In genomic region chr16:85134076-85134793, GRCh38 we compare ENCODE assay signal across 25 cellular contexts. TPM values are rescaled to one million over a fixed set of nuclear protein-coding genes. Genes with fewer than 3 reads are reported as not detected.
"Had no signal": no experiment of that assay in that cellular context is flagged by ENCODE, and none has a peak within 500 bp of the region (broad histone marks: within the 10 kb centered on the region; RNA-seq: fewer than 3 reads in every experiment).

No MANE protein-coding gene starts in this region.

- H3K4me3 ChIP-seq: adrenal gland, esophagus muscularis mucosa, prostate gland, smooth muscle cell, thoracic aorta, upper lobe of left lung had no signal

- H3K4me2 ChIP-seq: smooth muscle cell had no signal

- ATAC-seq: activated naive CD4-positive, alpha-beta T cell treated with anti-CD3 and anti-CD28 coated beads, Interleukin-2, amount 50 U/mL, for 72 hours; left colon; sciatic nerve; stimulated activated effector memory CD8-positive, alpha-beta T cell treated with anti-CD3 and anti-CD28 coated beads, Interleukin-12 subunit alpha, Interleukin-12 subunit beta, amount 100 ng/mL, for 72 hours; T-cell had no signal

- H3K27me3 ChIP-seq: adrenal gland, esophagus muscularis mucosa, upper lobe of left lung had no signal

- H3K27ac ChIP-seq: prostate gland, thoracic aorta had no signal

- H3K36me3 ChIP-seq: adrenal gland, esophagus muscularis mucosa, prostate gland, thoracic aorta, upper lobe of left lung had no signal

- DNase-seq: activated B cell treated with CpG ODN at 0.5 μM for 24 hours; activated CD4-positive, alpha-beta memory T cell treated with anti-CD3 and anti-CD28 coated beads for 36 hours; activated CD4-positive, alpha-beta T cell treated with anti-CD3 and anti-CD28 coated beads for 4 hours; activated gamma-delta T cell treated with Interleukin-2 at 50 U/mL for 16 hours; activated T-cell treated with anti-CD3 and anti-CD28 coated beads for 4 hours; effector CD8-positive, alpha-beta T cell; left colon; mammary epithelial cell; nephron progenitor cell; stimulated activated CD4-positive, alpha-beta T cell treated with anti-CD3 and anti-CD28 coated beads, Interleukin-4, amount 100 ng/mL, for 24 hours; T-cell had no signal

- H3K9me3 ChIP-seq: esophagus muscularis mucosa, prostate gland, thoracic aorta, upper lobe of left lung had no signal

- FAIRE-seq: bronchial epithelial cell had no signal

RNA-seq across cellular contexts. Expression of gene CIBAR2, which starts 22.0 kb away (rescaled TPM):
- total RNA-seq: activated B cell treated with CpG ODN at 0.5 μM for 24 hours; activated CD4-positive, alpha-beta memory T cell treated with anti-CD3 and anti-CD28 coated beads for 36 hours; activated naive CD4-positive, alpha-beta T cell treated with anti-CD3 and anti-CD28 coated beads, Interleukin-2, amount 50 U/mL, for 72 hours; activated T-helper 1 cell treated with anti-CD3 and anti-CD28 coated beads, Interleukin-12 subunit alpha, Interleukin-12 subunit beta, Interleukin-2, Interleukin-4 antibody, amounts not matched to agents 30 ng/mL and 10 ng/mL and 1 ng/mL, durations not matched to agents 14 hours and 24 hours and 36 hours; bronchial epithelial cell; cerebellum; esophagus muscularis mucosa; left colon; mammary epithelial cell; myocyte; omental fat pad; prostate gland; sciatic nerve; smooth muscle cell; T-cell; thoracic aorta had no signal
- polyA plus RNA-seq: mammary epithelial cell, smooth muscle cell had no signal
